Comparison of ENCODE assay signal across 19 cellular contexts in genomic region chr15:50250789-50251394, GRCh38. TPM values are rescaled to one million over a fixed set of nuclear protein-coding genes. Genes with fewer than 3 reads are reported as not detected.
A peak's percentile ranks its signal among the peaks of the same experiment; 100 is the strongest.
DNase-seq lines count a peak whose midpoint lies in the region; ATAC-seq and TF ChIP-seq lines count a peak whose summit lies in the region.
"Had no signal": no experiment of that assay in that cellular context is flagged by ENCODE, and none has a peak within 500 bp of the region (broad histone marks: within the 10 kb centered on the region; RNA-seq: fewer than 3 reads in every experiment).

No MANE protein-coding gene starts in this region.

- H3K36me3 Mint-ChIP-seq in activated T-helper 2 cell treated with anti-CD3 and anti-CD28 coated beads, Interferon-gamma antibody, Interleukin-2, Interleukin-4, amounts not matched to agents 10 μg/mL and 5 μg/mL and 100 μg/mL, durations not matched to agents 14 hours and 24 hours and 36 hours (ENCODE audit: low read depth) = peaks cover 15% of the 10 kb centered on the region

- DNase-seq in GM12865 (ENCODE audit: low read depth) (peak; percentile 9), M059J (ENCODE audit: low read depth) (peak; percentile 31), myocyte (ENCODE audit: low read depth) (peak; percentile 38), NCI-H1417 (lab: John Stamatoyannopoulos, UW) (no peak), LoVo (ENCODE audit: low spot score) (no peak)
- DNase-seq in activated T-helper 2 cell treated with anti-CD3 and anti-CD28 coated beads, Interferon-gamma antibody, Interleukin-2, Interleukin-4, amounts not matched to agents 10 μg/mL and 5 μg/mL and 100 μg/mL, durations not matched to agents 14 hours and 24 hours and 36 hours (ENCODE audit: low spot score) = no peak
- DNase-seq in activated CD4-positive, CD25-positive, alpha-beta regulatory T cell (lab: John Stamatoyannopoulos, UW) = no peak
- DNase-seq: BE2C; DMS79; IMR-90; NCI-H1417 treated with DMSO at 0.1 percent for 48 hours; NCI-H187; NCI-H510A; NK-92 treated with Interleukin-12 subunit alpha and Interleukin-12 subunit beta, amount 100 ng/mL, for 24 hours; Peyer's patch; SJCRH30 had no signal

- no peak overlapping the region for H3K4me3 Mint-ChIP-seq in activated T-helper 2 cell treated with anti-CD3 and anti-CD28 coated beads, Interferon-gamma antibody, Interleukin-2, Interleukin-4, amounts not matched to agents 10 μg/mL and 5 μg/mL and 100 μg/mL, durations not matched to agents 14 hours and 24 hours and 36 hours (ENCODE audit: low read depth)

- intact Hi-C loops in activated T-helper 2 cell treated with anti-CD3 and anti-CD28 coated beads, Interferon-gamma antibody, Interleukin-2, Interleukin-4, amounts not matched to agents 10 μg/mL and 5 μg/mL and 100 μg/mL, durations not matched to agents 14 hours and 24 hours and 36 hours (cut with micrococcal nuclease) = no loop called here

- H3K9me3 Mint-ChIP-seq in activated T-helper 2 cell treated with anti-CD3 and anti-CD28 coated beads, Interferon-gamma antibody, Interleukin-2, Interleukin-4, amounts not matched to agents 10 μg/mL and 5 μg/mL and 100 μg/mL, durations not matched to agents 14 hours and 24 hours and 36 hours = no peaks in the 10 kb centered on the region

- peak overlapping the region; percentile 17 for H3K27ac Mint-ChIP-seq in activated T-helper 2 cell treated with anti-CD3 and anti-CD28 coated beads, Interferon-gamma antibody, Interleukin-2, Interleukin-4, amounts not matched to agents 10 μg/mL and 5 μg/mL and 100 μg/mL, durations not matched to agents 14 hours and 24 hours and 36 hours

- H3K27me3 Mint-ChIP-seq in activated T-helper 2 cell treated with anti-CD3 and anti-CD28 coated beads, Interferon-gamma antibody, Interleukin-2, Interleukin-4, amounts not matched to agents 10 μg/mL and 5 μg/mL and 100 μg/mL, durations not matched to agents 14 hours and 24 hours and 36 hours (ENCODE audit: low read depth) = no peaks in the 10 kb centered on the region

- H3K4me3 ChIP-seq in GM12865 (ENCODE audit: low read depth, low read length) = no peak overlapping the region
- H3K4me3 ChIP-seq: Peyer's patch, SJCRH30 had no signal

- no peak for TF ChIP-seq CTCF in GM12865 (IDR thresholded peaks at IDR 0.05; ENCODE audit: insufficient read depth, low read depth, low read length, missing control alignments)

- no peak for ATAC-seq in HG03097 (IDR thresholded peaks at IDR 0.05; ENCODE audit: low FRiP score, unreplicated experiment)

- H3K4me1 Mint-ChIP-seq in activated T-helper 2 cell treated with anti-CD3 and anti-CD28 coated beads, Interferon-gamma antibody, Interleukin-2, Interleukin-4, amounts not matched to agents 10 μg/mL and 5 μg/mL and 100 μg/mL, durations not matched to agents 14 hours and 24 hours and 36 hours (ENCODE audit: low read depth) = peaks cover 75% of the 10 kb centered on the region

RNA-seq across cellular contexts. Expression of gene HDC, which starts 14.6 kb away (rescaled TPM):
- 0.05 and 0.10 TPM in 2 replicates for total RNA-seq in M059J (2014; rRNA removed; shearing (Covaris generic))
- total RNA-seq in activated T-helper 2 cell treated with anti-CD3 and anti-CD28 coated beads, Interferon-gamma antibody, Interleukin-2, Interleukin-4, amounts not matched to agents 10 μg/mL and 5 μg/mL and 100 μg/mL, durations not matched to agents 14 hours and 24 hours and 36 hours = 8.7 and 9.3 TPM in 2 replicates
- not detected in 2 replicates for total RNA-seq in myocyte
- polyA plus RNA-seq in myocyte (2012) = not detected
- total RNA-seq: A673, IMR-90, MCF 10A, SJCRH30 had no signal
- polyA plus RNA-seq: IMR-90 had no signal

Comparison
In these comparisons a context has a peak if more than half of its experiments do, and no peak if none do; other contexts are left out.
1. DNase-seq: peak in GM12865 (single experiment), M059J (single experiment) and myocyte (single experiment); none in activated T-helper 2 cell treated with anti-CD3 and anti-CD28 coated beads, Interferon-gamma antibody, Interleukin-2, Interleukin-4, amounts not matched to agents 10 μg/mL and 5 μg/mL and 100 μg/mL, durations not matched to agents 14 hours and 24 hours and 36 hours (single experiment), NCI-H1417 (0 of 3), LoVo (single experiment) and activated CD4-positive, CD25-positive, alpha-beta regulatory T cell (0 of 4).